1 cellular context compared by ENCODE assay signal in genomic region chr12:45674583-45674982, GRCh38.
TF ChIP-seq lines count a peak whose summit lies in the region.

No MANE protein-coding gene starts in this region.

TF ChIP-seq in HEK293, 187 proteins besides CTCF, POLR2A, EP300 and RAD21 (continued from another document):
- TF ChIP-seq INSM2 (tag by site-specific recombination; IDR thresholded peaks at IDR 0.05) (no peak), ZNF174 (tag by site-specific recombination; IDR thresholded peaks at IDR 0.05) (no peak), ZNF76 (tag by site-specific recombination; IDR thresholded peaks at IDR 0.05; ENCODE audit: borderline replicate concordance, low read depth) (no peak), ZNF362 (tag by site-specific recombination; IDR thresholded peaks at IDR 0.05) (peak; percentile 68; the same call in 1 of the 2 replicates), ZNF548 (tag by site-specific recombination; IDR thresholded peaks at IDR 0.05) (no peak), ZNF23 (tag by site-specific recombination; IDR thresholded peaks at IDR 0.05; ENCODE audit: borderline replicate concordance) (no peak), ZBTB11 (tag by site-specific recombination; conservative IDR thresholded peaks at IDR 0.05; ENCODE audit: low read depth) (no peak), ZNF768 (tag by site-specific recombination; IDR thresholded peaks at IDR 0.05) (no peak), ZEB2 (tag by site-specific recombination; IDR thresholded peaks at IDR 0.05) (0 out of 2 replicates have a peak, but pooled peaks have one; percentile 24), ZNF510 (tag by site-specific recombination; IDR thresholded peaks at IDR 0.05; ENCODE audit: insufficient replicate concordance) (no peak), SCRT2 (tag by site-specific recombination; IDR thresholded peaks at IDR 0.05) (peak; percentile 89), ZNF530 (tag by site-specific recombination; IDR thresholded peaks at IDR 0.05; ENCODE audit: low read depth) (no peak), YY1 (tag by site-specific recombination; IDR thresholded peaks at IDR 0.05) (no peak), ZNF529 (tag by site-specific recombination; IDR thresholded peaks at IDR 0.05; ENCODE audit: insufficient replicate concordance) (no peak), ZNF366 (tag by site-specific recombination; conservative IDR thresholded peaks at IDR 0.05) (0 out of 2 replicates have a peak, but pooled peaks have one; percentile 23), ZNF549 (tag by site-specific recombination; IDR thresholded peaks at IDR 0.05) (no peak), ZNF157 (tag by site-specific recombination; IDR thresholded peaks at IDR 0.05) (no peak), GLIS2 (tag by site-specific recombination; IDR thresholded peaks at IDR 0.05) (no peak), ZNF211 (tag by site-specific recombination; IDR thresholded peaks at IDR 0.05; ENCODE audit: low read depth) (no peak), ZNF514 (tag by site-specific recombination; IDR thresholded peaks at IDR 0.05) (no peak), ZNF214 (tag by site-specific recombination; IDR thresholded peaks at IDR 0.05; ENCODE audit: borderline replicate concordance) (no peak), SALL2 (tag by site-specific recombination; IDR thresholded peaks at IDR 0.05; ENCODE audit: borderline replicate concordance) (no peak), KLF10 (tag by site-specific recombination; IDR thresholded peaks at IDR 0.05) (no peak), ZNF558 (tag by site-specific recombination; IDR thresholded peaks at IDR 0.05) (no peak), PBX3 (CRISPR knock-in tag; IDR thresholded peaks at IDR 0.05) (no peak), ZNF791 (tag by site-specific recombination; IDR thresholded peaks at IDR 0.05) (no peak), PRDM6 (tag by site-specific recombination; IDR thresholded peaks at IDR 0.05) (peak; percentile 45; the same call in 1 of the 2 replicates), PRDM1 (tag by site-specific recombination; IDR thresholded peaks at IDR 0.05) (no peak), ZNF670 (tag by site-specific recombination; IDR thresholded peaks at IDR 0.05; ENCODE audit: low read depth) (no peak), ZNF184 (tag by site-specific recombination; IDR thresholded peaks at IDR 0.05) (no peak), FEZF1 (tag by site-specific recombination; IDR thresholded peaks at IDR 0.05) (peak; percentile 36; the same call in 1 of the 2 replicates), ZFP69B (tag by site-specific recombination; IDR thresholded peaks at IDR 0.05) (0 out of 2 replicates have a peak, but pooled peaks have one; percentile 37), ZNF248 (tag by site-specific recombination; IDR thresholded peaks at IDR 0.05) (no peak), ZNF776 (tag by site-specific recombination; IDR thresholded peaks at IDR 0.05; ENCODE audit: borderline replicate concordance) (no peak), ZNF785 (tag by site-specific recombination; IDR thresholded peaks at IDR 0.05) (no peak), GLIS1 (tag by site-specific recombination; IDR thresholded peaks at IDR 0.05) (no peak), ZNF561 (tag by site-specific recombination; IDR thresholded peaks at IDR 0.05; ENCODE audit: borderline replicate concordance) (no peak), ZNF133 (tag by site-specific recombination; IDR thresholded peaks at IDR 0.05) (no peak), BCL11A (tag by site-specific recombination; IDR thresholded peaks at IDR 0.05; ENCODE audit: low read depth) (no peak), ZNF350 (tag by site-specific recombination; IDR thresholded peaks at IDR 0.05) (no peak), MZF1 (tag by site-specific recombination; IDR thresholded peaks at IDR 0.05; ENCODE audit: borderline replicate concordance) (no peak), SP7 (tag by site-specific recombination; IDR thresholded peaks at IDR 0.05) (0 out of 2 replicates have a peak, but pooled peaks have one; percentile 28), IKZF3 (tag by site-specific recombination; IDR thresholded peaks at IDR 0.05) (no peak), ZNF24 (tag by site-specific recombination; IDR thresholded peaks at IDR 0.05) (no peak), ZNF394 (tag by site-specific recombination; IDR thresholded peaks at IDR 0.05; ENCODE audit: borderline replicate concordance) (no peak), ZBTB1 (tag by site-specific recombination; IDR thresholded peaks at IDR 0.05) (no peak), ZNF121 (tag by site-specific recombination; IDR thresholded peaks at IDR 0.05) (no peak), PRDM2 (tag by site-specific recombination; IDR thresholded peaks at IDR 0.05; ENCODE audit: borderline replicate concordance) (no peak), SP3 (tag by site-specific recombination; IDR thresholded peaks at IDR 0.05) (0 out of 2 replicates have a peak, but pooled peaks have one; percentile 23), ZNF391 (tag by site-specific recombination; IDR thresholded peaks at IDR 0.05; ENCODE audit: borderline replicate concordance, low read depth) (no peak), SCRT1 (tag by site-specific recombination; IDR thresholded peaks at IDR 0.05; ENCODE audit: borderline replicate concordance) (peak; percentile 23; the same call in 1 of the 2 replicates), ZNF433 (tag by site-specific recombination; IDR thresholded peaks at IDR 0.05; ENCODE audit: low read depth) (no peak), ZNF239 (tag by site-specific recombination; IDR thresholded peaks at IDR 0.05) (no peak)
